ENCODE assay signal across 8 cellular contexts in genomic region chr6:110181131-110182027, GRCh38. TPM values are rescaled to one million over a fixed set of nuclear protein-coding genes. Genes with fewer than 3 reads are reported as not detected.
DNase-seq lines count a peak whose midpoint lies in the region; ATAC-seq, FAIRE-seq and TF ChIP-seq lines count a peak whose summit lies in the region.

No MANE protein-coding gene starts in this region.

- no peaks in the 10 kb centered on the region for H3K27me3 ChIP-seq in GM06990 (replicated peaks; ENCODE audit: control insufficient read depth, insufficient read depth, low read length)
- no peaks in the 10 kb centered on the region for H3K27me3 ChIP-seq in Loucy (ENCODE audit: insufficient read depth, low read length, poor library complexity, severe bottlenecking)
- H3K27me3 ChIP-seq in H1 (replicated peaks in 1 of 4; ENCODE audit: control insufficient read depth in 3 of 4, extremely low read depth in 1 of 4, insufficient read depth in 3 of 4, low read length in 3 of 4), result no peaks in the 10 kb centered on the region
- H3K27me3 ChIP-seq in parathyroid adenoma (ENCODE audit: control insufficient read depth, insufficient read depth, low read length), result no peaks in the 10 kb centered on the region

- in situ Hi-C loops in G401 (cut with HindIII; ENCODE audit: low sequenced_read_pairs), result no loop called here

- H3K36me3 ChIP-seq in GM06990 (ENCODE audit: control insufficient read depth, insufficient read depth, low read length) (no peaks in the 10 kb centered on the region), Loucy (ENCODE audit: insufficient read depth, low read length) (no peaks in the 10 kb centered on the region), H1 (ENCODE audit: control insufficient read depth in 2 of 4, insufficient read depth in 4 of 4, low read length in 3 of 4) (no peaks in the 10 kb centered on the region), parathyroid adenoma (ENCODE audit: control insufficient read depth, insufficient read depth, low read length) (no peaks in the 10 kb centered on the region)

- no peak overlapping the region for H3K56ac ChIP-seq in H1 (replicated peaks; ENCODE audit: insufficient read length, low read depth, low read length)

- H4K91ac ChIP-seq in H1 (replicated peaks; ENCODE audit: insufficient read length, low read length), result no peak overlapping the region

- H2AFZ ChIP-seq in Loucy (ENCODE audit: low read length) (no peak overlapping the region), H1 (ENCODE audit: low read length) (no peak overlapping the region), parathyroid adenoma (peak overlapping the region; percentile 99)

- DNase-seq in GM06990 (ENCODE audit: extremely low read depth, insufficient read length) (peak; percentile 6), H1 (ENCODE audit: low read depth in 1 of 2, low spot score in 2 of 2) (no peak), G401 (ENCODE audit: low spot score) (no peak)
- DNase-seq in effector CD8-positive, alpha-beta T cell (lab: John Stamatoyannopoulos, UW), result no peak

- TF ChIP-seq RAD21 in H1 (IDR thresholded peaks at IDR 0.05 in 1 of 2, conservative IDR thresholded peaks at IDR 0.05 in 1 of 2; ENCODE audit: low read depth in 2 of 2, low read length in 2 of 2), result no peak

- no peak for TF ChIP-seq EP300 in H1 (IDR thresholded peaks at IDR 0.05; ENCODE audit: borderline replicate concordance in 1 of 2, low read depth in 2 of 2, low read length in 2 of 2)

- TF ChIP-seq CTCF in GM06990 (IDR thresholded peaks at IDR 0.05; ENCODE audit: insufficient read depth, low read length, poor library complexity, severe bottlenecking) (no peak), Loucy (conservative IDR thresholded peaks at IDR 0.05; ENCODE audit: low read length) (no peak), H1 (IDR thresholded peaks at IDR 0.05; ENCODE audit: control extremely low read depth in 1 of 3, insufficient read depth in 1 of 3, low read depth in 1 of 3, low read length in 3 of 3) (no peak), parathyroid adenoma (IDR thresholded peaks at IDR 0.05) (no peak)

- no peak for ATAC-seq in GM21447 (IDR thresholded peaks at IDR 0.05; ENCODE audit: unreplicated experiment)
- no peak for ATAC-seq in HG03342 (IDR thresholded peaks at IDR 0.05; ENCODE audit: unreplicated experiment)

- H3K4me3 ChIP-seq in GM06990 (replicated peaks; ENCODE audit: low read depth, low read length) (peak overlapping the region; percentile 84), Loucy (ENCODE audit: low read length, poor library complexity, severe bottlenecking) (peak overlapping the region; percentile 82), H1 (ENCODE audit: extremely low read depth in 1 of 4, insufficient read depth in 2 of 4, low read depth in 3 of 4, low read length in 4 of 4) (peak overlapping the region; percentile 85 to 100 (median 100)), parathyroid adenoma (ENCODE audit: low read depth, low read length) (peak overlapping the region; percentile 87)

- H3K4me1 ChIP-seq in Loucy (ENCODE audit: insufficient read depth, low read length, poor library complexity, severe bottlenecking) (peaks cover 66% of the 10 kb centered on the region), H1 (replicated peaks in 1 of 4; ENCODE audit: control insufficient read depth in 3 of 4, insufficient read depth in 4 of 4, low read length in 3 of 4) (peaks cover 0 to 2% (median 0%) of the 10 kb centered on the region in 4 experiments; a peak in 2 of 7 replicates), parathyroid adenoma (peaks cover 18% of the 10 kb centered on the region)

- no peak overlapping the region for H3K27ac ChIP-seq in H1 (ENCODE audit: low read depth, low read length)
- no peak overlapping the region for H3K27ac ChIP-seq in parathyroid adenoma

- H2BK20ac ChIP-seq in H1 (ENCODE audit: low read length), result no peak overlapping the region

- no peak overlapping the region for H2BK15ac ChIP-seq in H1 (ENCODE audit: low read length)

- POLR2A ChIA-PET in H1 (lab: Charles Lee; ENCODE audit: partially characterized antibody), result interaction anchor here (1.0 kb wide), 1 partner anchor 204 kb away, joined by 3 read pairs; no protein-coding TSS in a partner anchor

- no peak overlapping the region for H3K23ac ChIP-seq in H1 (ENCODE audit: insufficient read length)

- H3K4me2 ChIP-seq in Loucy (ENCODE audit: low read depth, low read length, poor library complexity, severe bottlenecking) (peak overlapping the region; percentile 94), H1 (ENCODE audit: insufficient read depth in 1 of 2, low read depth in 2 of 2, low read length in 2 of 2) (peak overlapping the region; percentile 66 to 77), parathyroid adenoma (ENCODE audit: low read length) (peak overlapping the region; percentile 93)

- WGBS in H1 (ENCODE audit: extremely low coverage in 1 of 2, insufficient coverage in 1 of 2, insufficient read length in 1 of 2, insufficient replicate concordance in 2 of 2, low coverage in 1 of 2, low lambda C conversion rate in 2 of 2, missing lambda C conversion rate in 1 of 2), 2 experiments, result 81% methylated on average over 6 of the region's 6 CpGs; no CpG with 5 or more reads in 1 of the 2 experiments

- H2BK120ac ChIP-seq in H1 (replicated peaks; ENCODE audit: low read depth, low read length), result no peak overlapping the region

- peaks cover 6% of the 10 kb centered on the region; the same call in 1 of the 2 replicates for H3K79me1 ChIP-seq in H1 (ENCODE audit: low read depth, low read length)

- H3K9me3 ChIP-seq in Loucy (ENCODE audit: insufficient read depth, low read depth, low read length), result no peaks in the 10 kb centered on the region
- no peaks in the 10 kb centered on the region for H3K9me3 ChIP-seq in H1 (ENCODE audit: insufficient read depth in 2 of 2, low read depth in 1 of 2, low read length in 1 of 2)
- H3K9me3 ChIP-seq in parathyroid adenoma (ENCODE audit: control insufficient read depth, low read length), result no peaks in the 10 kb centered on the region

- peaks cover 79% of the 10 kb centered on the region for H3K79me2 ChIP-seq in Loucy (ENCODE audit: insufficient read depth, low read length)
- peaks cover 21 to 84% of the 10 kb centered on the region in 2 experiments for H3K79me2 ChIP-seq in H1 (ENCODE audit: control insufficient read depth in 1 of 2, insufficient read depth in 2 of 2, low read length in 2 of 2)
- H3K79me2 ChIP-seq in parathyroid adenoma, result peaks cover 39% of the 10 kb centered on the region

- H3K4ac ChIP-seq in H1 (replicated peaks; ENCODE audit: insufficient read length, low read depth, low read length), result no peak overlapping the region

- H3K14ac ChIP-seq in H1 (ENCODE audit: insufficient read length), result no peak overlapping the region

- peaks cover 8% of the 10 kb centered on the region; the same call in 1 of the 2 replicates for H3K23me2 ChIP-seq in H1 (ENCODE audit: low read depth, low read length)

- peaks cover 63% of the 10 kb centered on the region for H4K20me1 ChIP-seq in Loucy (ENCODE audit: insufficient read depth, low read length, poor library complexity, severe bottlenecking)
- H4K20me1 ChIP-seq in H1 (replicated peaks in 1 of 2; ENCODE audit: control insufficient read depth in 1 of 2, insufficient read depth in 2 of 2, low read length in 2 of 2), result no peaks in the 10 kb centered on the region

- H4K8ac ChIP-seq in H1 (ENCODE audit: extremely low read depth, insufficient read depth, low read length), result no peak overlapping the region

- no peak overlapping the region for H2AK5ac ChIP-seq in H1 (ENCODE audit: low read depth, low read length)

- no peak overlapping the region for H2BK12ac ChIP-seq in H1 (ENCODE audit: low read depth, low read length)

- CTCF ChIA-PET in H1 (lab: Charles Lee; ENCODE audit: partially characterized antibody), result interaction anchor here (0.8 to 5.8 kb wide), 2 partner anchors 91 to 210 kb away, joined by 3 to 45 read pairs; no protein-coding TSS in a partner anchor

- no peak for FAIRE-seq in H1 (lab: Jason Lieb, UNC)

- H3K9ac ChIP-seq in Loucy (ENCODE audit: low read depth, low read length, poor library complexity, severe bottlenecking) (peak overlapping the region; percentile 85), H1 (replicated peaks in 1 of 4; ENCODE audit: extremely low read depth in 1 of 4, low read depth in 3 of 4, low read length in 3 of 4) (peak overlapping the region in 2 of 4 experiments; percentile 8 to 96; a peak in 4 of 7 replicates), parathyroid adenoma (no peak overlapping the region)

- 0 out of 2 replicates have a peak, but pooled peaks cover 2% of the 10 kb centered on the region for H3F3A ChIP-seq in Loucy (ENCODE audit: low read depth)

- no peaks in the 10 kb centered on the region for H3K9me2 ChIP-seq in Loucy (replicated peaks; ENCODE audit: low read depth, low read length)

- TF ChIP-seq POLR2A in H1 (IDR thresholded peaks at IDR 0.05; ENCODE audit: control extremely low read depth in 1 of 2, low read depth in 2 of 2, low read length in 2 of 2), result no peak

- no peak overlapping the region for H3K18ac ChIP-seq in H1 (ENCODE audit: extremely low read depth, low read length)

- H2BK5ac ChIP-seq in H1 (ENCODE audit: low read depth, low read length), result no peak overlapping the region

- no peak overlapping the region for H4K5ac ChIP-seq in H1 (ENCODE audit: insufficient read length, low read depth, low read length)

TF ChIP-seq in H1, 55 proteins besides CTCF, POLR2A, EP300 and RAD21:
- no peak for TF ChIP-seq GTF2F1 (IDR thresholded peaks at IDR 0.05; ENCODE audit: borderline replicate concordance, low read depth, low read length)
- TF ChIP-seq SP4 (IDR thresholded peaks at IDR 0.05; ENCODE audit: low read length), result no peak

RNA-seq across cellular contexts. Expression of gene CDC40, which starts 1.2 kb away (rescaled TPM):
- 25.8 and 27.2 TPM in 2 replicates for total RNA-seq in H1 (2021; fragmentation: NEBNext Ultra II Directional; extraction: Animal tissue kit (Norgen Biotek cat#: 25700))
- 6.2 and 7.3 TPM in 2 replicates for polyA plus RNA-seq in H1 (2011; rRNA removed)
- polyA plus RNA-seq in H1 (2011; cell fraction: cytosol; rRNA removed), result 11.0 TPM
- 4.2 TPM for polyA plus RNA-seq in H1 (2011; cell fraction: nucleus; rRNA removed)
- 11.1 to 21.0 TPM (median 16.9 TPM) in 4 replicates for polyA plus RNA-seq in H1 (2012, experiment 1 of 2)
- 1.4 TPM for polyA plus RNA-seq in H1 (2012, experiment 2 of 2)
- 17.2 TPM for polyA plus RNA-seq in H1 (2013, experiment 1 of 2)
- polyA plus RNA-seq in H1 (2013, experiment 2 of 2), result 21.6 TPM
- polyA minus RNA-seq in H1 (2011; rRNA and poly(A)+ RNA removed), result 18.9 and 24.2 TPM in 2 replicates
- polyA minus RNA-seq in H1 (2011; cell fraction: cytosol; rRNA and poly(A)+ RNA removed), result 14.2 TPM
- polyA minus RNA-seq in H1 (2011; cell fraction: nucleus; rRNA and poly(A)+ RNA removed), result 14.4 TPM
- total RNA-seq in G401 (2014; rRNA removed; shearing (Covaris generic)), result 21.8 and 61.8 TPM in 2 replicates

RNA-seq across cellular contexts. Expression of gene WASF1, which starts 1.9 kb away (rescaled TPM):
- 37.2 and 37.6 TPM in 2 replicates for total RNA-seq in H1 (2021; fragmentation: NEBNext Ultra II Directional; extraction: Animal tissue kit (Norgen Biotek cat#: 25700))
- polyA plus RNA-seq in H1 (2011; rRNA removed), result 35.5 and 39.9 TPM in 2 replicates
- 30.0 TPM for polyA plus RNA-seq in H1 (2011; cell fraction: cytosol; rRNA removed)
- 21.3 TPM for polyA plus RNA-seq in H1 (2011; cell fraction: nucleus; rRNA removed)
- 23.1 to 32.0 TPM (median 27.6 TPM) in 4 replicates for polyA plus RNA-seq in H1 (2012, experiment 1 of 2)
- polyA plus RNA-seq in H1 (2012, experiment 2 of 2), result 9.6 TPM
- polyA plus RNA-seq in H1 (2013, experiment 1 of 2), result 29.2 TPM
- polyA plus RNA-seq in H1 (2013, experiment 2 of 2), result 30.0 TPM
- 12.6 and 15.8 TPM in 2 replicates for polyA minus RNA-seq in H1 (2011; rRNA and poly(A)+ RNA removed)
- polyA minus RNA-seq in H1 (2011; cell fraction: cytosol; rRNA and poly(A)+ RNA removed), result 8.9 TPM
- polyA minus RNA-seq in H1 (2011; cell fraction: nucleus; rRNA and poly(A)+ RNA removed), result 16.8 TPM
- 6.8 and 12.8 TPM in 2 replicates for total RNA-seq in G401 (2014; rRNA removed; shearing (Covaris generic))
